Comparison of ENCODE assay signal across 23 cellular contexts in the genomic region with DNA sequence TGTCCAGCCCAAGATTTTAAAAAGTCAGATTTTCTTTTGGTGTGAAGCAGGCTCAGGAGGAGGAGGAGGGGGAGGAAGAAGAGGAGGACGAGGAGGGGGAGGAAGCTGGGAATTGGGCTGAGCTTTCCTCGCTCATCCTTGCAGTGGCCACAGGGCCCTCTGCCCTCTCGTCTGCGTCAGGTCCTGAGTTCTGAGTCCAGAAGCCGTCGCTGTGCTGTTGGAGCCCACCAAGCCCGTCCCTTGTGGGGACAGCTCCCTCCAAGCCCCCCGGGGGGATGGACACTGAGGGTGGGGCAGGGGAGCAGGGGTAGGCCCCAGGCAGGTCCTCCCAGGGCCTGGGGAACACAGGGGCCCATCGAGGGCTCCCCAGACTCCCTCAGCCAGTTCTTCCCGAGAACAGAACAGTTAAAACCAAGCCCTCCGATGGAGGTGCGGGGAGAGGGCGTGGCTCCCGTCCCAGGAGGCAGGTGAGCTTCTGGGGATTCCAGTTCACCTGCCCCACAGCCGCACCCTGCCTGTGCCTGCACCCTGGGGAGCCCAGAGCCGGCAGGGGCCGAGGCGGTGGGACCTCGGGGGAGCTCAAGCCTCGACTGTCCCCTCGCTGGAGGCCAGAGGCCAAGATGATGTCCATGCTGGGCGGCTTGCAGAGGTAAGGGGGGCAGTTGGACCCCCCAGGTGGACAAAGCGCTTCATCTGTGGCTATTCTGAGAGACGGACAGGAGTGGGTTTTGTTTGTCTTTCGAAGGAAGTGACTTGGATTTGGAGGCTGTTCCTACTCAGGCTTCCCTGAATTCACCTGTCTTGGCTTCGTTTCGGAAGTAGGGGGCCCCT. TPM values are rescaled to one million over a fixed set of nuclear protein-coding genes. Genes with fewer than 3 reads are reported as not detected.
DNase-seq lines count a peak whose midpoint lies in the region; ATAC-seq and TF ChIP-seq lines count a peak whose summit lies in the region.
"Had no signal": no experiment of that assay in that cellular context is flagged by ENCODE, and none has a peak within 500 bp of the region (broad histone marks: within the 10 kb centered on the region; RNA-seq: fewer than 3 reads in every experiment).

A gene (plus strand): TSS at position 487 of the 831 bp plus-strand sequence. CDS start 134 bp downstream, at position 621.

- no peaks in the 10 kb centered on the region for H3K9me3 ChIP-seq in Caco-2
- peaks cover 20% of the 10 kb centered on the region for H3K9me3 ChIP-seq in endodermal cell (ENCODE audit: control insufficient read depth, low read length)
- H3K9me3 ChIP-seq in osteoblast (ENCODE audit: low read depth, low read length): no peaks in the 10 kb centered on the region
- H3K9me3 ChIP-seq: thoracic aorta had no signal

- H3K36me3 Mint-ChIP-seq in Caco-2 (ENCODE audit: insufficient read depth, unreplicated experiment) (peaks cover 9% of the 10 kb centered on the region), endodermal cell (ENCODE audit: low read depth) (no peaks in the 10 kb centered on the region)

- no peak within 1 kb of the TSS for H3K4me3 Mint-ChIP-seq in Caco-2 (ENCODE audit: unreplicated experiment)
- no peak within 1 kb of the TSS for H3K4me3 Mint-ChIP-seq in endodermal cell
- H3K4me3 Mint-ChIP-seq: nephron had no signal

- H3K79me2 ChIP-seq in osteoblast (ENCODE audit: insufficient read depth, low read length): no peaks in the 10 kb centered on the region

- POLR2A ChIA-PET in Caco-2 (lab: Charles Lee): no interaction called here

- H3K4me3 ChIP-seq in Caco-2 (ENCODE audit: low read depth, low read length) (peak within 1 kb of the TSS; percentile 14), endodermal cell (ENCODE audit: low read length) (no peak within 1 kb of the TSS), osteoblast (ENCODE audit: insufficient read depth, low read length) (no peak within 1 kb of the TSS)
- H3K4me3 ChIP-seq: heart right ventricle, thoracic aorta had no signal

- H3K9me3 Mint-ChIP-seq in Caco-2 (ENCODE audit: unreplicated experiment) (no peaks in the 10 kb centered on the region), endodermal cell (peaks cover 28% of the 10 kb centered on the region)

- peaks cover 10% of the 10 kb centered on the region for H3K4me1 Mint-ChIP-seq in Caco-2 (ENCODE audit: low read depth, unreplicated experiment)
- peaks cover 16% of the 10 kb centered on the region for H3K4me1 Mint-ChIP-seq in endodermal cell

- 87 to 90% methylated on average over 21 to 27 of the region's 27 CpGs for WGBS in endodermal cell (ENCODE audit: insufficient coverage in 1 of 2, insufficient read length in 1 of 2), 2 experiments

- H3K36me3 ChIP-seq in Caco-2 (ENCODE audit: control insufficient read depth, insufficient read depth, low read length): no peaks in the 10 kb centered on the region
- no peaks in the 10 kb centered on the region for H3K36me3 ChIP-seq in endodermal cell (ENCODE audit: control insufficient read depth, insufficient read depth, low read length)
- no peaks in the 10 kb centered on the region for H3K36me3 ChIP-seq in osteoblast (ENCODE audit: insufficient read depth, low read length)
- H3K36me3 ChIP-seq: heart right ventricle, thoracic aorta had no signal

- CTCF ChIA-PET in Caco-2 (lab: Charles Lee): no interaction called here

- TF ChIP-seq CTCF in Caco-2 (IDR thresholded peaks at IDR 0.05; ENCODE audit: insufficient read depth in 1 of 2, low read depth in 1 of 2, low read length in 1 of 2, severe bottlenecking in 1 of 2, unreplicated experiment in 1 of 2) (no peak), GM13976 (IDR thresholded peaks at IDR 0.05; ENCODE audit: borderline replicate concordance, control extremely low read depth, extremely low read depth, insufficient read depth, missing control alignments) (no peak), endodermal cell (conservative IDR thresholded peaks at IDR 0.05) (no peak), osteoblast (IDR thresholded peaks at IDR 0.05; ENCODE audit: extremely low read depth, low read depth, low read length) (no peak)

- in situ Hi-C loops in GM13976 (cut with MboI; ENCODE audit: low sequenced_read_pairs, unreplicated experiment): no loop called here

- DNase-seq in Caco-2: no peak
- peak; percentile 23 for DNase-seq in GM13976 (ENCODE audit: low spot score)
- peak; percentile 40 for DNase-seq in endodermal cell
- peak; percentile 66 for DNase-seq in osteoblast (ENCODE audit: insufficient read length, low spot score, missing footprints)
- DNase-seq in caudate nucleus (lab: John Stamatoyannopoulos, UW): no peak
- no peak for DNase-seq in epidermal melanocyte (ENCODE audit: insufficient read length, low spot score)
- no peak for DNase-seq in NAMALWA (ENCODE audit: low spot score)
- DNase-seq: amygdala; DMS 273 treated with DMSO at 0.1 percent for 48 hours; effector CD4-positive, alpha-beta T cell; heart right ventricle; mammary epithelial cell; NCI-H2029; NCI-H446; SHP77 treated with DMSO at 0.1 percent for 48 hours; stimulated activated CD4-positive, alpha-beta T cell treated with anti-CD3 and anti-CD28 coated beads, Interleukin-12 subunit alpha, Interleukin-12 subunit beta, amount 100 ng/mL, for 4 hours; T-helper 2 cell had no signal

- H3K27ac Mint-ChIP-seq in Caco-2 (ENCODE audit: unreplicated experiment) (peak within 1 kb of the TSS; percentile 61), endodermal cell (no peak within 1 kb of the TSS)

- H4K20me1 ChIP-seq in osteoblast (ENCODE audit: insufficient read depth, low read length): no peaks in the 10 kb centered on the region

- H3K4me1 ChIP-seq in Caco-2 (peaks cover 37% of the 10 kb centered on the region), endodermal cell (ENCODE audit: control insufficient read depth, insufficient read depth, low read length) (no peaks in the 10 kb centered on the region), osteoblast (ENCODE audit: insufficient read depth, low read length) (peaks cover 10% of the 10 kb centered on the region)

- H3K27me3 ChIP-seq in Caco-2 (replicated peaks; ENCODE audit: control insufficient read depth, insufficient read depth, low read length) (no peaks in the 10 kb centered on the region), endodermal cell (ENCODE audit: control insufficient read depth, insufficient read depth, low read length, poor library complexity, severe bottlenecking) (no peaks in the 10 kb centered on the region), osteoblast (ENCODE audit: insufficient read depth, low read length) (no peaks in the 10 kb centered on the region)

- BruUV-seq in Caco-2 (replicated peaks; lab: Mats Ljungman, UMichigan): no TSS peak

- H2AFZ ChIP-seq in osteoblast (ENCODE audit: low read length): no peak within 1 kb of the TSS

- no peak within 1 kb of the TSS for H3K4me2 ChIP-seq in osteoblast (ENCODE audit: insufficient read depth, low read length)

- no peak within 1 kb of the TSS for H3K27ac ChIP-seq in endodermal cell (ENCODE audit: low read depth, low read length)
- H3K27ac ChIP-seq in osteoblast (ENCODE audit: low read depth, low read length): no peak within 1 kb of the TSS
- no peak within 1 kb of the TSS for H3K27ac ChIP-seq in caudate nucleus (ENCODE audit: low read depth, low read length)
- H3K27ac ChIP-seq: heart right ventricle, thoracic aorta had no signal

- H3K27me3 Mint-ChIP-seq in Caco-2 (ENCODE audit: insufficient read depth, unreplicated experiment): no peaks in the 10 kb centered on the region
- H3K27me3 Mint-ChIP-seq in endodermal cell (ENCODE audit: insufficient read depth): no peaks in the 10 kb centered on the region

- no peak for ATAC-seq in HG02973 (IDR thresholded peaks at IDR 0.05; ENCODE audit: unreplicated experiment)
- ATAC-seq: heart right ventricle had no signal

- intact Hi-C loops in Caco-2 (cut with micrococcal nuclease; ENCODE audit: unreplicated experiment): no loop called here

- H3K9ac ChIP-seq in endodermal cell (ENCODE audit: extremely low read depth, low read length, poor library complexity, severe bottlenecking): no peak within 1 kb of the TSS

RNA-seq across cellular contexts. Expression of the gene that starts here (rescaled TPM):
- total RNA-seq in Caco-2 (2022) (6.0 and 6.8 TPM in 2 replicates), endodermal cell (under 1 TPM; 0.57 to 0.91 TPM), osteoblast (0.29 and 0.36 TPM in 2 replicates)
- polyA plus RNA-seq in endodermal cell (2013, experiment 1 of 2): not detected
- polyA plus RNA-seq in endodermal cell (2013, experiment 2 of 2): not detected
- total RNA-seq: cardiac septum, mammary epithelial cell, MCF 10A had no signal
- polyA plus RNA-seq: BJ, heart right ventricle, mammary epithelial cell had no signal

Comparison
In these comparisons a context has a peak if more than half of its experiments do, and no peak if none do; other contexts are left out.
1. Peak in DNase-seq in endodermal cell; RNA of the gene not detected or under 1 TPM.
2. Peak in DNase-seq in osteoblast; RNA of the gene not detected or under 1 TPM.